ENCODE assay signal across 1 cellular context in genomic region chr12:101707131-101707782, GRCh38.
TF ChIP-seq lines count a peak whose summit lies in the region.

No MANE protein-coding gene starts in this region.

TF ChIP-seq in HEK293, 187 proteins besides CTCF, POLR2A, EP300 and RAD21 (continued from another document):
- TF ChIP-seq ZNF146 (tag by site-specific recombination; IDR thresholded peaks at IDR 0.05), result no peak
- TF ChIP-seq KLF10 (tag by site-specific recombination; IDR thresholded peaks at IDR 0.05), result no peak
- TF ChIP-seq ZBTB8A (tag by site-specific recombination; IDR thresholded peaks at IDR 0.05), result no peak
- peak; percentile 94 for TF ChIP-seq ZFHX2 (tag by site-specific recombination; conservative IDR thresholded peaks at IDR 0.05)
- TF ChIP-seq PRDM10 (tag by site-specific recombination; IDR thresholded peaks at IDR 0.05), result peak; percentile 37
- no peak for TF ChIP-seq ZNF155 (tag by site-specific recombination; IDR thresholded peaks at IDR 0.05)
- TF ChIP-seq ZIC2 (tag by site-specific recombination; IDR thresholded peaks at IDR 0.05), result no peak
- TF ChIP-seq ZNF48 (tag by site-specific recombination; IDR thresholded peaks at IDR 0.05), result no peak
- no peak for TF ChIP-seq ZBTB26 (tag by site-specific recombination; optimal IDR thresholded peaks at IDR 0.05)
- TF ChIP-seq ZNF266 (tag by site-specific recombination; IDR thresholded peaks at IDR 0.05; ENCODE audit: low read depth), result no peak
- TF ChIP-seq ZNF548 (tag by site-specific recombination; IDR thresholded peaks at IDR 0.05), result no peak
- TF ChIP-seq ZNF18 (tag by site-specific recombination; IDR thresholded peaks at IDR 0.05), result no peak
- no peak for TF ChIP-seq ZNF776 (tag by site-specific recombination; IDR thresholded peaks at IDR 0.05; ENCODE audit: borderline replicate concordance)
- TF ChIP-seq INSM2 (tag by site-specific recombination; IDR thresholded peaks at IDR 0.05), result no peak
- TF ChIP-seq EGR2 (tag by site-specific recombination; IDR thresholded peaks at IDR 0.05; ENCODE audit: low read depth), result peak; percentile 98
- TF ChIP-seq ZNF600 (tag by site-specific recombination; IDR thresholded peaks at IDR 0.05), result peak; percentile 58
- TF ChIP-seq ZSCAN5A (tag by site-specific recombination; IDR thresholded peaks at IDR 0.05), result no peak
- TF ChIP-seq PRDM1 (tag by site-specific recombination; IDR thresholded peaks at IDR 0.05), result peak; percentile 13; the same call in 1 of the 2 replicates
- TF ChIP-seq GLI4 (tag by site-specific recombination; IDR thresholded peaks at IDR 0.05), result no peak
- no peak for TF ChIP-seq ZNF175 (tag by site-specific recombination; IDR thresholded peaks at IDR 0.05)
- TF ChIP-seq MZF1 (tag by site-specific recombination; IDR thresholded peaks at IDR 0.05; ENCODE audit: borderline replicate concordance), result no peak
- no peak for TF ChIP-seq GLI2 (tag by site-specific recombination; IDR thresholded peaks at IDR 0.05; ENCODE audit: borderline replicate concordance, low read depth)
- TF ChIP-seq BCL6B (tag by site-specific recombination; IDR thresholded peaks at IDR 0.05), result no peak
- TF ChIP-seq ZNF23 (tag by site-specific recombination; IDR thresholded peaks at IDR 0.05; ENCODE audit: borderline replicate concordance), result no peak
- TF ChIP-seq KLF17 (tag by site-specific recombination; IDR thresholded peaks at IDR 0.05), result peak; percentile 69
- TF ChIP-seq ZNF596 (tag by site-specific recombination; IDR thresholded peaks at IDR 0.05), result no peak
